Comparison of ENCODE assay signal across 15 cellular contexts in genomic region chr4:8278009-8278395, GRCh38. TPM values are rescaled to one million over a fixed set of nuclear protein-coding genes. Genes with fewer than 3 reads are reported as not detected.
DNase-seq lines count a peak whose midpoint lies in the region; ATAC-seq and TF ChIP-seq lines count a peak whose summit lies in the region.
"Had no signal": no experiment of that assay in that cellular context is flagged by ENCODE, and none has a peak within 500 bp of the region (broad histone marks: within the 10 kb centered on the region; RNA-seq: fewer than 3 reads in every experiment).

No MANE protein-coding gene starts in this region.

- peak; percentile 43 for DNase-seq in DMS 273 treated with DMSO at 0.1 percent for 48 hours (lab: John Stamatoyannopoulos, UW)
- no peak for DNase-seq in SJSA1 (ENCODE audit: low read depth in 1 of 2, low spot score in 2 of 2)
- DNase-seq in left ventricle myocardium inferior = peak; percentile 18
- no peak for DNase-seq in stimulated activated CD4-positive, alpha-beta T cell treated with anti-CD3 and anti-CD28 coated beads, Interleukin-4, amount 100 ng/mL, for 4 hours
- no peak for DNase-seq in upper lobe of left lung
- DNase-seq: activated CD4-positive, alpha-beta memory T cell treated with anti-CD3 and anti-CD28 coated beads for 36 hours; C1 segment of cervical spinal cord; colonic mucosa; DMS79; hippocampal formation; stomach had no signal

- H3K27me3 ChIP-seq in SJSA1 (replicated peaks) = no peaks in the 10 kb centered on the region
- H3K27me3 ChIP-seq in left ventricle myocardium inferior (ENCODE audit: low read depth) = no peaks in the 10 kb centered on the region
- H3K27me3 ChIP-seq in skeletal muscle satellite cell (ENCODE audit: control insufficient read depth, insufficient read depth, low read length) = no peaks in the 10 kb centered on the region
- no peaks in the 10 kb centered on the region for H3K27me3 ChIP-seq in upper lobe of left lung
- H3K27me3 ChIP-seq: adrenal gland, colonic mucosa, stomach had no signal

- peak overlapping the region; percentile 73 for H3K27ac ChIP-seq in SJSA1
- H3K27ac ChIP-seq in left ventricle myocardium inferior (replicated peaks) = peak overlapping the region; percentile 86
- peak overlapping the region in 1 of 4 donors; percentile 17 for H3K27ac ChIP-seq in upper lobe of left lung
- H3K27ac ChIP-seq: adrenal gland, colonic mucosa had no signal

- WGBS in upper lobe of left lung, 2 donors = 75 to 78% methylated on average over 2 to 6 of the region's 6 CpGs

- peak overlapping the region; percentile 58 for H3K4me2 ChIP-seq in skeletal muscle satellite cell (ENCODE audit: low read length)

- no peak for TF ChIP-seq POLR2A in upper lobe of left lung (IDR thresholded peaks at IDR 0.05)

- H3K9me3 ChIP-seq in SJSA1 (replicated peaks) (no peaks in the 10 kb centered on the region), left ventricle myocardium inferior (replicated peaks) (no peaks in the 10 kb centered on the region), skeletal muscle satellite cell (replicated peaks; ENCODE audit: low read length) (no peaks in the 10 kb centered on the region), upper lobe of left lung (no peaks in the 10 kb centered on the region)
- H3K9me3 ChIP-seq: adrenal gland, colonic mucosa, stomach had no signal

- intact Hi-C loops in left ventricle myocardium inferior (cut with micrococcal nuclease) = no loop called here

- H3K4me3 ChIP-seq in SJSA1 (no peak overlapping the region), left ventricle myocardium inferior (no peak overlapping the region), skeletal muscle satellite cell (ENCODE audit: low read length) (no peak overlapping the region), upper lobe of left lung (no peak overlapping the region)
- H3K4me3 ChIP-seq: adrenal gland, colonic mucosa, stomach had no signal

- H3K36me3 ChIP-seq in SJSA1 (no peaks in the 10 kb centered on the region), left ventricle myocardium inferior (no peaks in the 10 kb centered on the region), skeletal muscle satellite cell (ENCODE audit: insufficient read depth, low read length) (no peaks in the 10 kb centered on the region), upper lobe of left lung (no peaks in the 10 kb centered on the region)
- H3K36me3 ChIP-seq: adrenal gland, colonic mucosa, stomach had no signal

- TF ChIP-seq CTCF in left ventricle myocardium inferior (IDR thresholded peaks at IDR 0.05; ENCODE audit: borderline replicate concordance) = no peak
- no peak for TF ChIP-seq CTCF in upper lobe of left lung (IDR thresholded peaks at IDR 0.05)

- ATAC-seq in HG03039 (IDR thresholded peaks at IDR 0.05; ENCODE audit: unreplicated experiment) (no peak), GM19463 (IDR thresholded peaks at IDR 0.05; ENCODE audit: unreplicated experiment) (no peak), upper lobe of left lung (ENCODE audit: low FRiP score in 2 of 2) (no peak)

- H3K9ac ChIP-seq in skeletal muscle satellite cell (ENCODE audit: low read depth, low read length) = peak overlapping the region; percentile 62

- no peak for TF ChIP-seq EP300 in upper lobe of left lung (IDR thresholded peaks at IDR 0.05)

- peaks cover 21% of the 10 kb centered on the region for H3K4me1 ChIP-seq in SJSA1 (replicated peaks)
- H3K4me1 ChIP-seq in left ventricle myocardium inferior = peaks cover 97% of the 10 kb centered on the region
- peaks cover 57% of the 10 kb centered on the region for H3K4me1 ChIP-seq in skeletal muscle satellite cell (ENCODE audit: control insufficient read depth, insufficient read depth, low read length)
- H3K4me1 ChIP-seq in upper lobe of left lung = peaks cover 14 to 37% (median 27%) of the 10 kb centered on the region in 4 donors
- H3K4me1 ChIP-seq: colonic mucosa had no signal

RNA-seq across cellular contexts. Expression of gene HTRA3, which starts 8.4 kb away (rescaled TPM):
- 0.03 TPM in 1 of 2 replicates, not detected in the other for total RNA-seq in SJSA1 (2014; rRNA removed; shearing (Covaris generic))
- total RNA-seq in left ventricle myocardium inferior (119 TPM), upper lobe of left lung (10 to 100 TPM in 5 of 6 donors, 1 to 10 TPM in 1; 5.2 to 51.1 (median 19.7) TPM)
- 2.2 and 3.3 TPM in 2 replicates for total RNA-seq in skeletal muscle satellite cell (2012; rRNA removed)
- total RNA-seq: activated CD4-positive, alpha-beta memory T cell treated with anti-CD3 and anti-CD28 coated beads for 36 hours had no signal

Comparison
In these comparisons a context has a peak if more than half of its experiments do, and no peak if none do; other contexts are left out.
1. DNase-seq: peak in DMS 273 treated with DMSO at 0.1 percent for 48 hours (single experiment) and left ventricle myocardium inferior (single experiment); none in SJSA1 (0 of 2), stimulated activated CD4-positive, alpha-beta T cell treated with anti-CD3 and anti-CD28 coated beads, Interleukin-4, amount 100 ng/mL, for 4 hours (0 of 2) and upper lobe of left lung (0 of 2).